17 cellular contexts compared by ENCODE assay signal in genomic region chr13:40404967-40405716, GRCh38.
"Had no signal": no experiment of that assay in that cellular context is flagged by ENCODE, and none has a peak within 500 bp of the region (broad histone marks: within the 10 kb centered on the region; RNA-seq: fewer than 3 reads in every experiment).

No MANE protein-coding gene starts in this region.

- H3K27me3 Mint-ChIP-seq: activated naive CD8-positive, alpha-beta T cell; memory B cell had no signal

- DNase-seq: activated CD4-positive, alpha-beta T cell treated with anti-CD3 and anti-CD28 coated beads, Interleukin-2, amount 50 U/mL, for 4 hours; activated effector memory CD4-positive, alpha-beta T cell treated with anti-CD3 and anti-CD28 coated beads, Interleukin-2, amount 50 U/mL, for 16 hours; activated T-cell treated with anti-CD3 and anti-CD28 coated beads, Interleukin-2, amount 50 U/mL, for 72 hours; amniotic stem cell; foreskin keratinocyte; kidney glomerular epithelial cell; left ventricle myocardium superior; natural killer cell; ovary; psoas muscle; right cardiac atrium; stimulated activated CD4-positive, alpha-beta T cell treated with anti-CD3 and anti-CD28 coated beads, Interleukin-4, amount 100 ng/mL, for 4 hours; stimulated activated naive CD4-positive, alpha-beta T cell; T-helper 1 cell; T-helper 9 cell had no signal

- H3K4me3 Mint-ChIP-seq: activated naive CD8-positive, alpha-beta T cell; activated T-cell treated with anti-CD3 and anti-CD28 coated beads, Interleukin-2, amount 50 U/mL, for 72 hours; memory B cell; natural killer cell had no signal

- H3K27ac Mint-ChIP-seq: activated naive CD8-positive, alpha-beta T cell; activated T-cell treated with anti-CD3 and anti-CD28 coated beads, Interleukin-2, amount 50 U/mL, for 72 hours; memory B cell; natural killer cell had no signal

- H3K27me3 ChIP-seq: foreskin keratinocyte, ovary had no signal

- H3K36me3 ChIP-seq: ovary had no signal

- H3K9me3 Mint-ChIP-seq: activated T-cell treated with anti-CD3 and anti-CD28 coated beads, Interleukin-2, amount 50 U/mL, for 72 hours; memory B cell; natural killer cell had no signal

- H3K9me3 ChIP-seq: ovary, psoas muscle had no signal

- H3K27ac ChIP-seq: ovary, psoas muscle had no signal

- H3K4me3 ChIP-seq: ovary, psoas muscle had no signal

- ATAC-seq: activated T-cell treated with anti-CD3 and anti-CD28 coated beads, Interleukin-2, amount 50 U/mL, for 72 hours; foreskin keratinocyte; left ventricle myocardium superior; natural killer cell had no signal

- H3K36me3 Mint-ChIP-seq: memory B cell, natural killer cell had no signal
